ENCODE assay signal across 28 cellular contexts in the genomic region with DNA sequence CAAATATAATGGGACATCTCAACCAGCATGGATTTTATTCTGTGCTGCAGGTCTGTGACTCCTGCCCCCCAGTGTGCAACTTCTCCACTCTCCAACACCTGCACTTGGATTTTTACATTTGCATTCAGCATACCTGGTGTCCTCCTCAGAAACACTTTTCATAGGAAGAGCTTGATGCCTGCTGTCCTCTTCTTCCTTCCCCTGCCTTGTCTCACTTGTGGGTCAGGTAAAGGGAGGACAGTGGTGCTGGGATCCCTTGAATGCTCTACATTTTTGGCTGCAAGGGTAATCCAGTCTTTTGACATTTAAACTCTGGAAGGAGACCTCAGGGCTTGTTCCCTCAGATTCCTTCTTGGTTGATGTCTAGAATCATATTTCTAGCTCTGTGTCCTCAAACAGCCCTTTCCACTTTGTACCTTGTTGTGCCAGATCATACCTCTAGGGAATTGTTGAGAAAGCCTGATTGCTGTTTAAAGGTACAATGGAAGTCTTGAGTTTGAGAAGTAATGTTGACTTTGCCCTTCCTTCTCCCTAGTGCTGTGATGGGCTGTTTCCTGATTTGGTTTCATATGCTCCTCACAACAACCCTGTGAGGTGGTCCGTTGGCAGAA.
"Had no signal": no experiment of that assay in that cellular context is flagged by ENCODE, and none has a peak within 500 bp of the region (broad histone marks: within the 10 kb centered on the region; RNA-seq: fewer than 3 reads in every experiment).

No MANE protein-coding gene starts in this region.

- H3K9me3 ChIP-seq: adrenal gland, body of pancreas, colonic mucosa, esophagus squamous epithelium had no signal

- H3K4me3 ChIP-seq: adrenal gland, body of pancreas, cardiac muscle cell, colonic mucosa, esophagus squamous epithelium had no signal

- H3K4me1 ChIP-seq: adrenal gland, body of pancreas, colonic mucosa, esophagus squamous epithelium had no signal

- FAIRE-seq: endometrium had no signal

- H3K27ac ChIP-seq: adrenal gland, body of pancreas, cardiac muscle cell, colonic mucosa, epithelial cell of prostate, esophagus squamous epithelium had no signal

- ATAC-seq: activated CD4-positive, alpha-beta T cell treated with anti-CD3 and anti-CD28 coated beads for 36 hours; activated CD8-positive, alpha-beta memory T cell treated with anti-CD3 and anti-CD28 coated beads, Interleukin-2, amount 10 ng/mL, durations not matched to agents 7 days and 5 days; activated CD8-positive, alpha-beta T cell treated with anti-CD3 and anti-CD28 coated beads, Interleukin-2, amount 10 ng/mL, durations not matched to agents 7 days and 5 days; activated naive CD8-positive, alpha-beta T cell treated with anti-CD3 and anti-CD28 coated beads, Interleukin-2, amount 50 U/mL, for 24 hours; body of pancreas had no signal

- DNase-seq: activated CD4-positive, alpha-beta memory T cell treated with anti-CD3 and anti-CD28 coated beads for 36 hours; activated CD4-positive, alpha-beta T cell treated with anti-CD3 and anti-CD28 coated beads for 36 hours; activated CD4-positive, alpha-beta T cell treated with anti-CD3 and anti-CD28 coated beads, Interleukin-2, amount 10 ng/mL, durations not matched to agents 24 days and 14 days; activated CD4-positive, CD25-positive, alpha-beta regulatory T cell; activated CD4-positive, CD25-positive, alpha-beta regulatory T cell treated with anti-CD3 and anti-CD28 coated beads, Interleukin-2, amount 50 U/mL, for 72 hours; activated CD8-positive, alpha-beta memory T cell treated with anti-CD3 and anti-CD28 coated beads, Interleukin-2, amount 10 ng/mL, durations not matched to agents 7 days and 5 days; activated CD8-positive, alpha-beta memory T cell treated with anti-CD3 and anti-CD28 coated beads, Interleukin-2, amount 50 U/mL, for 4 hours; activated CD8-positive, alpha-beta T cell treated with anti-CD3 and anti-CD28 coated beads, Interleukin-2, amount 10 ng/mL, durations not matched to agents 7 days and 5 days; activated effector memory CD4-positive, alpha-beta T cell treated with anti-CD3 and anti-CD28 coated beads, Interleukin-2, amount 50 U/mL, for 16 hours; activated naive CD4-positive, alpha-beta T cell treated with anti-CD3 and anti-CD28 coated beads for 36 hours; activated naive CD8-positive, alpha-beta T cell treated with anti-CD3 and anti-CD28 coated beads for 36 hours; activated naive CD8-positive, alpha-beta T cell treated with anti-CD3 and anti-CD28 coated beads, Interleukin-2, amount 50 U/mL, for 24 hours; activated T-cell treated with anti-CD3 and anti-CD28 coated beads, Interleukin-2, amount 50 U/mL, for 1 hour; activated T-cell treated with anti-CD3 and anti-CD28 coated beads, Interleukin-2, amount 50 U/mL, for 48 hours; amygdala; aorta; body of pancreas; central memory CD4-positive, alpha-beta T cell; cerebellar nuclear complex; colonic mucosa; effector CD8-positive, alpha-beta T cell; esophagus squamous epithelium; foreskin melanocyte; T-helper 2 cell had no signal

- H3K27me3 ChIP-seq: adrenal gland, body of pancreas, cardiac muscle cell, colonic mucosa, esophagus squamous epithelium had no signal
